Comparison of ENCODE assay signal across 23 cellular contexts in the genomic region with DNA sequence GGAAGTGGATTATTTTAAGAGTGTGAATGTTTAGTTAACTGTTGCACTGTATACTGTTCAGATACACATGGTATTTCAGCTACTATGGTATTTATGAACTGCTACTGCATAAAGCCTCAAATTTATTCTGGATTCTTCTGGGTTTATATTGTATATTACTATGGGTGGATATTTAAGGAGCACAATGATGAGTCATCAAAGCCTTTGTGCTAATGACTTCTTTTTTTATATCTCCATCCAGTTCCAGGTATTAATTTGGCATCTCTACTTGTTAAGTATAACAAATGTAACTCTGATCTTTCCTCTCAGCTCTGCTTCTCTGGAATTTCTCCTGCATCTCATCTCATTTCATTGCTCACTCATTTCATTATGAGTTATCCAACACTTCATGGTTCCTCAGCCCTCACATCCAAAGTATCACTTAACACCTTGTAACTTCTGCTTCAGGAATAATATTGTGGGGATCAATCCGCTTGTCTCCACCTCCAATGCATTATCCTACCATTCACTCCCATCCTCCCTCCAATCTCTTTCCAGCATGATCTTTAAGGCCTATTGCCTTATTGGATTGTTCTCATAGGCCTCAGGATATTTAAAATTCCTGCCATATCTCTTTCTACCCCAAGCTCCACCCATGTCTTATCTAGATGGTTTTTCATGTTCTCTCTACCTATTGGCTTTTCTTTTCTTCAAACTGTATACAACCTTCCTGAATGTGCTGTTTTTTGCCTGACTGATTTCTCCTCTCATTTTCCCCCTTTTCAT. TPM values are rescaled to one million over a fixed set of nuclear protein-coding genes. Genes with fewer than 3 reads are reported as not detected.
DNase-seq lines count a peak whose midpoint lies in the region; FAIRE-seq and TF ChIP-seq lines count a peak whose summit lies in the region.
"Had no signal": no experiment of that assay in that cellular context is flagged by ENCODE, and none has a peak within 500 bp of the region (broad histone marks: within the 10 kb centered on the region; RNA-seq: fewer than 3 reads in every experiment).

No MANE protein-coding gene starts in this region.

- H3K4me1 Mint-ChIP-seq in immature natural killer cell = peaks cover 75 to 78% of the 10 kb centered on the region in 2 donors

- H3K9me3 Mint-ChIP-seq in immature natural killer cell = peaks cover 0 to 2% (median 0%) of the 10 kb centered on the region in 6 donors

- no peaks in the 10 kb centered on the region for H3K9me3 ChIP-seq in OCI-LY3 (ENCODE audit: insufficient read depth, low read length)
- H3K9me3 ChIP-seq: tibial artery had no signal

- peak overlapping the region; percentile 9 to 58 (median 24) for H3K27ac Mint-ChIP-seq in immature natural killer cell
- H3K27ac Mint-ChIP-seq: activated T-cell treated with anti-CD3 and anti-CD28 coated beads, Interleukin-2, amount 50 U/mL, for 72 hours; neural progenitor cell had no signal

- peaks cover 0 to 3% (median 2%) of the 10 kb centered on the region in 3 donors for H3K27me3 Mint-ChIP-seq in immature natural killer cell (ENCODE audit: low read depth in 3 of 3)

- no peak overlapping the region for H3K27ac ChIP-seq in OCI-LY3 (ENCODE audit: low read length)
- H3K27ac ChIP-seq: 22Rv1, C4-2B, epithelial cell of prostate, neural progenitor cell, tibial artery had no signal

- FAIRE-seq in GM12892 (lab: Jason Lieb, UNC) (peak; percentile 21), HTR-8/SVneo (lab: Jason Lieb, UNC) (no peak)

- no peak overlapping the region for H3K4me3 ChIP-seq in OCI-LY3 (ENCODE audit: low read length)
- H3K4me3 ChIP-seq: neural progenitor cell, tibial artery had no signal

- H3K4me2 ChIP-seq in OCI-LY3 (ENCODE audit: low read length) = peak overlapping the region; percentile 33
- H3K4me2 ChIP-seq: neural progenitor cell had no signal

- no peak overlapping the region for H3K4me3 Mint-ChIP-seq in immature natural killer cell
- H3K4me3 Mint-ChIP-seq: activated T-cell treated with anti-CD3 and anti-CD28 coated beads, Interleukin-2, amount 50 U/mL, for 72 hours; neural progenitor cell had no signal

- no peak for TF ChIP-seq POLR2A in GM12892 (IDR thresholded peaks at IDR 0.05; ENCODE audit: low read depth, low read length)

- peaks cover 57% of the 10 kb centered on the region for H4K20me1 ChIP-seq in OCI-LY3 (ENCODE audit: insufficient read depth, low read length)

- H3K79me2 ChIP-seq in OCI-LY3 (ENCODE audit: low read length) = peaks cover 74% of the 10 kb centered on the region

- H3K4me1 ChIP-seq in OCI-LY3 (ENCODE audit: low read length) = peaks cover 15% of the 10 kb centered on the region

- TF ChIP-seq CTCF in OCI-LY3 (IDR thresholded peaks at IDR 0.05; ENCODE audit: low read depth, low read length) = no peak

- DNase-seq in DMS53 (lab: John Stamatoyannopoulos, UW) = peak; percentile 11
- DNase-seq in DMS53 treated with DMSO at 0.1 percent for 48 hours (lab: John Stamatoyannopoulos, UW; ENCODE audit: unreplicated experiment) = no peak
- DNase-seq in GM12892 (ENCODE audit: insufficient read length) = no peak
- no peak for DNase-seq in immature natural killer cell
- no peak for DNase-seq in NCI-H774 (lab: John Stamatoyannopoulos, UW)
- DNase-seq in medulla oblongata (ENCODE audit: extremely low spot score) = no peak
- DNase-seq in HTR-8/SVneo (ENCODE audit: insufficient read length, low spot score) = no peak
- DNase-seq: activated CD4-positive, alpha-beta T cell treated with anti-CD3 and anti-CD28 coated beads for 48 hours; activated T-cell treated with anti-CD3 and anti-CD28 coated beads, Interleukin-2, amount 50 U/mL, for 72 hours; anterior cingulate cortex; GOT3; KBM-7; NCI-H1417 treated with DMSO at 0.1 percent for 48 hours; NCI-H226; right cardiac atrium; SHP77; T1000; tibial artery had no signal

- peaks cover 5% of the 10 kb centered on the region for H3K36me3 ChIP-seq in OCI-LY3 (replicated peaks; ENCODE audit: low read depth, low read length)
- H3K36me3 ChIP-seq: neural progenitor cell, tibial artery had no signal

- H3K36me3 Mint-ChIP-seq in immature natural killer cell = peaks cover 0 to 5% (median 0%) of the 10 kb centered on the region in 3 donors
- H3K36me3 Mint-ChIP-seq: neural progenitor cell had no signal

- no peak overlapping the region for H2AFZ ChIP-seq in OCI-LY3 (ENCODE audit: low read depth, low read length)
- H2AFZ ChIP-seq: neural progenitor cell had no signal

- no peaks in the 10 kb centered on the region for H3K27me3 ChIP-seq in OCI-LY3 (ENCODE audit: low read depth, low read length)
- H3K27me3 ChIP-seq: tibial artery had no signal

- H3K9ac ChIP-seq in OCI-LY3 (ENCODE audit: low read length) = no peak overlapping the region
- H3K9ac ChIP-seq: neural progenitor cell had no signal

RNA-seq across cellular contexts. Expression of a gene that starts 7.0 kb away (rescaled TPM):
- 23.9 TPM for polyA plus RNA-seq in GM12892 (2012; ENCODE audit: missing spikeins)
- 10 to 100 TPM; 18.2 to 45.6 (median 29.9) TPM for polyA plus RNA-seq in immature natural killer cell
